8 cellular contexts compared by ENCODE assay signal in the genomic region with DNA sequence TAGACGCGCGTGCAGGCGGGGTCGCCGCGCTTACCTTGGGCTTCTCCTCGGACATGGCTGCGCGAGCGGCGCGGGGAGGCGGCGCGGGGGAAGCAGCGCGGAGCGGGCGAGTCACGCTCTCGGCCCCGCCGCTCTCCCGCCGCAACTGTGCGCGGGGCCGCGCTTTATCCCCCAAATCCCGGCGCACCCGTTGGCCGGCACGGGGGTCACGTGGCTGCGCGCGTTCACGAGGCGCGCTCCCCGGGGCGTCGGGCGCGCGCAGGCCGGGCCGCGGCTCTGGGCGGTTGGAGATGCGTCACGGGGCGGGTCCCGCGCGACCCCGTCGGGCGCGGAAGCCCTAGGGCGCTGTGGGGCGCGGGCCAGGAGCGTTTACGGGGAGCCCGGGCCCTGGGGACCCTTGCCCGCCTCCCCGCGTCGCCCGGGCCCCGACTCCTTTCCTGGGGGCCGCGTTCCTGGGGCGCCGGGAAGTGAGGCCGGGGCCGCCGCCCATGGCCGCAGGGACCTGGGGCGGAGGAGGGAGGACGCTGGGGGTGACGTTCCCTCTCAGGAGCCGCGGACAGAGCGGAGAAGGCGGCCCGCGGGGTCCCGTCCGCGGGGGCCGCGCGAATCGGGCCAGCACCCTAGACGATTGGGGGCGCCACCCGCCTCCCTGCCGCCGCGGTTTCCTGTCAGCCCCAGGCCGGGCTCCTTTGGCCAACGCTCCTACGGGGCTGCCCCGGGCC. TPM values are rescaled to one million over a fixed set of nuclear protein-coding genes. Genes with fewer than 3 reads are reported as not detected.
DNase-seq lines count a peak whose midpoint lies in the region; ATAC-seq and TF ChIP-seq lines count a peak whose summit lies in the region.

A gene (minus strand): TSS at position 149 of the 722 bp plus-strand sequence. CDS start 94 bp downstream, at position 55.

- peaks cover 7% of the 10 kb centered on the region for H3K9me3 Mint-ChIP-seq in endothelial cell (ENCODE audit: unreplicated experiment)
- H3K9me3 Mint-ChIP-seq in mesothelial cell of epicardium, result peaks cover 24% of the 10 kb centered on the region

- H3K27ac Mint-ChIP-seq in endothelial cell (ENCODE audit: unreplicated experiment) (no peak within 1 kb of the TSS), mesothelial cell of epicardium (peak within 1 kb of the TSS; percentile 25)

- TF ChIP-seq CTCF in endothelial cell (IDR thresholded peaks at IDR 0.05; ENCODE audit: unreplicated experiment) (no peak), mesothelial cell of epicardium (IDR thresholded peaks at IDR 0.05; ENCODE audit: unreplicated experiment) (no peak)

- peaks cover 5% of the 10 kb centered on the region for H3K27me3 Mint-ChIP-seq in endothelial cell (ENCODE audit: unreplicated experiment)
- H3K27me3 Mint-ChIP-seq in mesothelial cell of epicardium (ENCODE audit: low read depth), result no peaks in the 10 kb centered on the region

- peaks cover 3% of the 10 kb centered on the region for H3K4me1 Mint-ChIP-seq in endothelial cell (ENCODE audit: unreplicated experiment)
- peaks cover 4% of the 10 kb centered on the region for H3K4me1 Mint-ChIP-seq in mesothelial cell of epicardium

- DNase-seq in Ammon's horn (ENCODE audit: low spot score) (peak; percentile 78), NOMO-1 treated with DMSO at 0.1 percent for 48 hours (lab: John Stamatoyannopoulos, UW; ENCODE audit: unreplicated experiment) (peak; percentile 63), endothelial cell (ENCODE audit: low spot score) (peak; percentile 87), mesothelial cell of epicardium (ENCODE audit: low spot score in 2 of 2, unreplicated experiment in 2 of 2) (peak; percentile 75 to 87)
- peak; percentile 44 for DNase-seq in activated CD8-positive, alpha-beta memory T cell treated with anti-CD3 and anti-CD28 coated beads, Interleukin-2, amount 50 U/mL, for 24 hours (ENCODE audit: extremely low read depth)
- peak; percentile 77 for DNase-seq in stimulated activated CD8-positive, alpha-beta memory T cell treated with anti-CD3 and anti-CD28 coated beads, Interleukin-15, amount 100 ng/mL, for 24 hours (ENCODE audit: low read depth)

- H3K36me3 Mint-ChIP-seq in endothelial cell (ENCODE audit: low read depth, unreplicated experiment) (peaks cover 7% of the 10 kb centered on the region), mesothelial cell of epicardium (peaks cover 8% of the 10 kb centered on the region)

- peak; percentile 62 for ATAC-seq in GM18909 (IDR thresholded peaks at IDR 0.05; ENCODE audit: poor library complexity, unreplicated experiment)
- ATAC-seq in HG03159 (IDR thresholded peaks at IDR 0.05; ENCODE audit: unreplicated experiment), result peak; percentile 59

- H3K4me3 Mint-ChIP-seq in endothelial cell (ENCODE audit: unreplicated experiment), result peak within 1 kb of the TSS; percentile 62
- peak within 1 kb of the TSS; percentile 63 for H3K4me3 Mint-ChIP-seq in mesothelial cell of epicardium

RNA-seq across cellular contexts. Expression of the gene that starts here (rescaled TPM):
- total RNA-seq in endothelial cell (ENCODE audit: unreplicated experiment) (69.0 TPM), mesothelial cell of epicardium (82.2 to 84.5 TPM (median 83.9 TPM) in 3 replicates)

Comparison
In these comparisons a context has a peak if more than half of its experiments do, and no peak if none do; other contexts are left out.
1. Peak in every context shown above with its lines: DNase-seq and ATAC-seq.